In genomic region chr3:128111147-128111546, GRCh38 we compare ENCODE assay signal across 30 cellular contexts. TPM values are rescaled to one million over a fixed set of nuclear protein-coding genes. Genes with fewer than 3 reads are reported as not detected.
A peak's percentile ranks its signal among the peaks of the same experiment; 100 is the strongest.
DNase-seq lines count a peak whose midpoint lies in the region; ATAC-seq, FAIRE-seq and TF ChIP-seq lines count a peak whose summit lies in the region.
"Had no signal": no experiment of that assay in that cellular context is flagged by ENCODE, and none has a peak within 500 bp of the region (broad histone marks: within the 10 kb centered on the region; RNA-seq: fewer than 3 reads in every experiment).

No MANE protein-coding gene starts in this region.

- H3K4me1 Mint-ChIP-seq in activated CD8-positive, alpha-beta memory T cell treated with anti-CD3 and anti-CD28 coated beads, Interleukin-2, amount 10 ng/mL, durations not matched to agents 7 days and 5 days, result peaks cover 40% of the 10 kb centered on the region
- peaks cover 36 to 44% (median 43%) of the 10 kb centered on the region in 3 donors for H3K4me1 Mint-ChIP-seq in T-cell
- H3K4me1 Mint-ChIP-seq in astrocyte (ENCODE audit: low read depth, unreplicated experiment), result peaks cover 21% of the 10 kb centered on the region
- peaks cover 33% of the 10 kb centered on the region for H3K4me1 Mint-ChIP-seq in osteocyte (ENCODE audit: unreplicated experiment)

- CTCF ChIA-PET in activated CD8-positive, alpha-beta memory T cell treated with anti-CD3 and anti-CD28 coated beads, Interleukin-2, amount 10 ng/mL, durations not matched to agents 7 days and 5 days (lab: Charles Lee), result interaction anchor here (0.7 to 4.0 kb wide), 6 partner anchors 12 to 138 kb away, joined by 3 to 18 read pairs (median 6); partner anchors contain the start of gene RUVBL1
- CTCF ChIA-PET in T-cell (lab: Charles Lee), result no interaction called here

- H3K27me3 Mint-ChIP-seq in activated CD8-positive, alpha-beta memory T cell treated with anti-CD3 and anti-CD28 coated beads, Interleukin-2, amount 10 ng/mL, durations not matched to agents 7 days and 5 days, result no peaks in the 10 kb centered on the region
- H3K27me3 Mint-ChIP-seq in T-cell (no peaks in the 10 kb centered on the region), astrocyte (ENCODE audit: low read depth, unreplicated experiment) (no peaks in the 10 kb centered on the region), osteocyte (ENCODE audit: unreplicated experiment) (no peaks in the 10 kb centered on the region)
- H3K27me3 Mint-ChIP-seq: B cell; dendritic cell treated with granulocyte-macrophage colony-stimulating factor and Interleukin-4, amounts not matched to agents 40 ng/mL and 50 ng/mL, for 4 days had no signal

- no peaks in the 10 kb centered on the region for H3K9me3 ChIP-seq in astrocyte (ENCODE audit: insufficient read depth, low read depth, low read length)
- H3K9me3 ChIP-seq: A549, ascending aorta, upper lobe of left lung had no signal

- no peak for ATAC-seq in activated CD8-positive, alpha-beta memory T cell treated with anti-CD3 and anti-CD28 coated beads, Interleukin-2, amount 10 ng/mL, durations not matched to agents 7 days and 5 days
- ATAC-seq in T-cell (replicated peaks in 1 of 4) (no peak), HG03520 (IDR thresholded peaks at IDR 0.05; ENCODE audit: unreplicated experiment) (no peak)
- ATAC-seq: A549, left ventricle myocardium superior had no signal

- H3K4me1 ChIP-seq in astrocyte (ENCODE audit: insufficient read depth, low read length), result peaks cover 13% of the 10 kb centered on the region
- H3K4me1 ChIP-seq: ascending aorta had no signal

- DNase-seq in activated CD8-positive, alpha-beta memory T cell treated with anti-CD3 and anti-CD28 coated beads, Interleukin-2, amount 10 ng/mL, durations not matched to agents 7 days and 5 days, result no peak
- DNase-seq in activated CD8-positive, alpha-beta memory T cell treated with anti-CD3 and anti-CD28 coated beads for 24 hours, result no peak
- DNase-seq in T-cell (no peak), astrocyte (ENCODE audit: low read depth) (no peak), osteocyte (ENCODE audit: extremely low spot score, unreplicated experiment) (no peak), NCI-H2227 (lab: John Stamatoyannopoulos, UW; ENCODE audit: unreplicated experiment) (no peak), HCEC 1CT (no peak)
- DNase-seq: activated CD4-positive, CD25-positive, alpha-beta regulatory T cell treated with anti-CD3 and anti-CD28 coated beads, Interleukin-2, amount 50 U/mL, for 72 hours; activated CD8-positive, alpha-beta memory T cell treated with anti-CD3 and anti-CD28 coated beads, Interleukin-2, amount 50 U/mL, for 48 hours; activated naive CD4-positive, alpha-beta T cell; caudate nucleus; GOT3; hypothalamus; islet precursor cell; Kasumi-1; left ventricle myocardium superior; NCI-H510A treated with DMSO at 0.1 percent for 48 hours; PC-9; SHP77 treated with DMSO at 0.1 percent for 48 hours; stimulated activated CD8-positive, alpha-beta memory T cell treated with anti-CD3 and anti-CD28 coated beads, Interleukin-4, amount 100 ng/mL, for 48 hours; substantia nigra; upper lobe of left lung had no signal

- H3K79me2 ChIP-seq in astrocyte (ENCODE audit: insufficient read depth, low read length), result peaks cover 26% of the 10 kb centered on the region

- no peaks in the 10 kb centered on the region for H3K36me3 ChIP-seq in astrocyte (ENCODE audit: insufficient read depth, low read length)

- POLR2A ChIA-PET in T-cell (lab: Charles Lee), result no interaction called here

- peaks cover 50% of the 10 kb centered on the region for H3K36me3 Mint-ChIP-seq in activated CD8-positive, alpha-beta memory T cell treated with anti-CD3 and anti-CD28 coated beads, Interleukin-2, amount 10 ng/mL, durations not matched to agents 7 days and 5 days
- peaks cover 55% of the 10 kb centered on the region for H3K36me3 Mint-ChIP-seq in T-cell
- H3K36me3 Mint-ChIP-seq in astrocyte (ENCODE audit: low read depth, unreplicated experiment), result peaks cover 13% of the 10 kb centered on the region
- peaks cover 29% of the 10 kb centered on the region for H3K36me3 Mint-ChIP-seq in osteocyte (ENCODE audit: unreplicated experiment)

- H3K4me3 ChIP-seq in astrocyte (ENCODE audit: insufficient read depth, low read depth, low read length), result no peak overlapping the region
- H3K4me3 ChIP-seq: A549, ascending aorta, PC-9, upper lobe of left lung had no signal

- no peak for FAIRE-seq in astrocyte (lab: Jason Lieb, UNC)
- FAIRE-seq: A549, GM12891, TTC549 had no signal

- H4K20me1 ChIP-seq in astrocyte (ENCODE audit: insufficient read depth, low read length), result peaks cover 6% of the 10 kb centered on the region

- no peak overlapping the region for H3K4me3 Mint-ChIP-seq in activated CD8-positive, alpha-beta memory T cell treated with anti-CD3 and anti-CD28 coated beads, Interleukin-2, amount 10 ng/mL, durations not matched to agents 7 days and 5 days
- H3K4me3 Mint-ChIP-seq in T-cell (no peak overlapping the region), astrocyte (ENCODE audit: unreplicated experiment) (peak overlapping the region; percentile 50), osteocyte (ENCODE audit: unreplicated experiment) (no peak overlapping the region)
- H3K4me3 Mint-ChIP-seq: B cell; dendritic cell treated with granulocyte-macrophage colony-stimulating factor and Interleukin-4, amounts not matched to agents 40 ng/mL and 50 ng/mL, for 4 days; neural crest cell had no signal

- H3K4me2 ChIP-seq in astrocyte (ENCODE audit: low read length), result no peak overlapping the region
- H3K4me2 ChIP-seq: A549, PC-9 had no signal

- no peaks in the 10 kb centered on the region for H3K27me3 ChIP-seq in astrocyte (ENCODE audit: insufficient read depth, low read length)
- H3K27me3 ChIP-seq: ascending aorta, upper lobe of left lung had no signal

- no peak overlapping the region for H3K9ac ChIP-seq in astrocyte (ENCODE audit: low read length)

- no peaks in the 10 kb centered on the region for H3K9me3 Mint-ChIP-seq in activated CD8-positive, alpha-beta memory T cell treated with anti-CD3 and anti-CD28 coated beads, Interleukin-2, amount 10 ng/mL, durations not matched to agents 7 days and 5 days (ENCODE audit: low read depth)
- H3K9me3 Mint-ChIP-seq in T-cell, result no peaks in the 10 kb centered on the region
- no peaks in the 10 kb centered on the region for H3K9me3 Mint-ChIP-seq in astrocyte (ENCODE audit: unreplicated experiment)
- H3K9me3 Mint-ChIP-seq in osteocyte (ENCODE audit: unreplicated experiment), result no peaks in the 10 kb centered on the region
- H3K9me3 Mint-ChIP-seq: dendritic cell treated with granulocyte-macrophage colony-stimulating factor and Interleukin-4, amounts not matched to agents 40 ng/mL and 50 ng/mL, for 4 days; neural crest cell had no signal

- TF ChIP-seq CTCF in astrocyte (IDR thresholded peaks at IDR 0.05; ENCODE audit: insufficient read depth, low read depth, low read length) (no peak), osteocyte (IDR thresholded peaks at IDR 0.05) (no peak)

- no peak overlapping the region for H2AFZ ChIP-seq in astrocyte (ENCODE audit: low read depth, low read length)
- H2AFZ ChIP-seq: PC-9 had no signal

- H3K27ac ChIP-seq in astrocyte (ENCODE audit: low read depth, low read length), result no peak overlapping the region
- H3K27ac ChIP-seq: A549, ascending aorta, PC-9, upper lobe of left lung had no signal

- peak overlapping the region; percentile 97 for H3K27ac Mint-ChIP-seq in activated CD8-positive, alpha-beta memory T cell treated with anti-CD3 and anti-CD28 coated beads, Interleukin-2, amount 10 ng/mL, durations not matched to agents 7 days and 5 days
- H3K27ac Mint-ChIP-seq in T-cell, result peak overlapping the region; percentile 93
- H3K27ac Mint-ChIP-seq in astrocyte (ENCODE audit: unreplicated experiment), result peak overlapping the region; percentile 68
- H3K27ac Mint-ChIP-seq in osteocyte (ENCODE audit: unreplicated experiment), result peak overlapping the region; percentile 96
- H3K27ac Mint-ChIP-seq: B cell; dendritic cell treated with granulocyte-macrophage colony-stimulating factor and Interleukin-4, amounts not matched to agents 40 ng/mL and 50 ng/mL, for 4 days had no signal

RNA-seq across cellular contexts. Expression of gene RUVBL1, which starts 12.5 kb away (rescaled TPM):
- 10 to 100 TPM; 63.8 to 73.5 TPM for total RNA-seq in activated CD8-positive, alpha-beta memory T cell treated with anti-CD3 and anti-CD28 coated beads, Interleukin-2, amount 10 ng/mL, durations not matched to agents 7 days and 5 days
- total RNA-seq in T-cell (10 to 100 TPM; 21.4 to 33.4 (median 29.9) TPM), astrocyte (39.7 and 43.0 TPM in 2 replicates), osteocyte (34.1 and 34.3 TPM in 2 replicates)

RNA-seq across cellular contexts. Expression of gene EEFSEC, which starts 42.1 kb away (rescaled TPM):
- 10 to 100 TPM; 19.4 to 19.7 TPM for total RNA-seq in activated CD8-positive, alpha-beta memory T cell treated with anti-CD3 and anti-CD28 coated beads, Interleukin-2, amount 10 ng/mL, durations not matched to agents 7 days and 5 days
- total RNA-seq in T-cell (10 to 100 TPM; 15.9 to 21.1 (median 19.1) TPM), astrocyte (6.1 and 6.3 TPM in 2 replicates), osteocyte (14.3 and 15.6 TPM in 2 replicates)

RNA-seq across cellular contexts. Expression of gene SEC61A1, which starts 58.9 kb away (rescaled TPM):
- total RNA-seq in activated CD8-positive, alpha-beta memory T cell treated with anti-CD3 and anti-CD28 coated beads, Interleukin-2, amount 10 ng/mL, durations not matched to agents 7 days and 5 days, result 100 to 1,000 TPM; 123 to 178 TPM
- total RNA-seq in T-cell (100 to 1,000 TPM; 120 to 156 (median 135) TPM), astrocyte (400 and 432 TPM in 2 replicates), osteocyte (307 and 310 TPM in 2 replicates)
